In the genomic region with DNA sequence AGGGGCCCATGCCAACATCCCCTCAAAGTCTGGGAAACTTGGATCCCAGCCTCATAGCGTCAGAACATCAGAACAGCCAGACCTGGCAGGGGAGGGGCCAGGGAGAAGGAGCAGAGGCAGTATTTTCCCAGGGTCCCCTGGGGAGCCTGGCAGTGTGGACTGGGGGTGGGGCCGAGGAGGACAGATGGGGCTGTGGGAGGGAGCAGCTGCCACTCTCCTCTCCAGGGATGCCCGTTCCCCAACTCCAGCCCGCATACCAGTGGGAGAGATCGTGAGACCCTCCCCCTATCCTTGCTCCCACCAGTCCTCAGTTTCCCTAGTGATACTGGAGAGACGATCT, we compare ENCODE assay signal across 29 cellular contexts. TPM values are rescaled to one million over a fixed set of nuclear protein-coding genes. Genes with fewer than 3 reads are reported as not detected.
DNase-seq lines count a peak whose midpoint lies in the region; ATAC-seq and TF ChIP-seq lines count a peak whose summit lies in the region.
"Had no signal": no experiment of that assay in that cellular context is flagged by ENCODE, and none has a peak within 500 bp of the region (broad histone marks: within the 10 kb centered on the region; RNA-seq: fewer than 3 reads in every experiment).

No MANE protein-coding gene starts in this region.

- H3K9me3 ChIP-seq in A673 (ENCODE audit: low read depth, low read length, poor library complexity, severe bottlenecking) (no peaks in the 10 kb centered on the region), stomach (no peaks in the 10 kb centered on the region)
- H3K9me3 ChIP-seq in BLaER1 treated with 17β-estradiol and CSF1 and Interleukin-3, amounts not matched to agents 10 nM and 100 nM (replicated peaks in 1 of 11): no peaks in the 10 kb centered on the region
- H3K9me3 ChIP-seq: gastrocnemius medialis, thoracic aorta, uterus had no signal

- TF ChIP-seq EP300 in stomach (IDR thresholded peaks at IDR 0.05): no peak

- CTCF ChIA-PET in A673 (lab: Charles Lee) (no interaction called here), WTC11 (lab: Charles Lee) (interaction anchor here (1.6 kb wide), 1 partner anchor 14 kb away, joined by 5 read pairs; no protein-coding TSS in a partner anchor)

- POLR2A ChIA-PET in A673 (lab: Charles Lee; ENCODE audit: low non-redundant PET) (no interaction called here), WTC11 (lab: Charles Lee) (no interaction called here)

- TF ChIP-seq CTCF in A673 (conservative IDR thresholded peaks at IDR 0.05; ENCODE audit: low read depth, low read length) (no peak), WTC11 (IDR thresholded peaks at IDR 0.05) (no peak), stomach (IDR thresholded peaks at IDR 0.05) (no peak)

- H3K4me1 ChIP-seq in A673 (ENCODE audit: insufficient read depth, low read length, poor library complexity, severe bottlenecking) (no peaks in the 10 kb centered on the region), stomach (no peaks in the 10 kb centered on the region)
- H3K4me1 ChIP-seq in BLaER1 treated with 17β-estradiol and CSF1 and Interleukin-3, amounts not matched to agents 10 nM and 100 nM: peaks cover 8 to 17% (median 14%) of the 10 kb centered on the region in 10 experiments; a peak in 19 of 20 replicates
- H3K4me1 ChIP-seq: gastrocnemius medialis, uterus had no signal

- no peaks in the 10 kb centered on the region for H3K36me3 Mint-ChIP-seq in WTC11
- H3K36me3 Mint-ChIP-seq: CD4-positive, CD25-positive, alpha-beta regulatory T cell; memory B cell had no signal

- peaks cover 0 to 17% (median 0%) of the 10 kb centered on the region in 11 experiments; a peak in 2 of 22 replicates for H4K20me1 ChIP-seq in BLaER1 treated with 17β-estradiol and CSF1 and Interleukin-3, amounts not matched to agents 10 nM and 100 nM

- no peaks in the 10 kb centered on the region for H3K9me3 Mint-ChIP-seq in WTC11
- H3K9me3 Mint-ChIP-seq: activated CD4-positive, alpha-beta T cell treated with anti-CD3 and anti-CD28 coated beads, Interleukin-2, amount 10 ng/mL, durations not matched to agents 24 days and 14 days; CD4-positive, CD25-positive, alpha-beta regulatory T cell had no signal

- H3K36me3 ChIP-seq in A673 (ENCODE audit: insufficient read depth, low read length, poor library complexity, severe bottlenecking) (no peaks in the 10 kb centered on the region), stomach (no peaks in the 10 kb centered on the region)
- no peaks in the 10 kb centered on the region for H3K36me3 ChIP-seq in BLaER1 treated with 17β-estradiol and CSF1 and Interleukin-3, amounts not matched to agents 10 nM and 100 nM
- H3K36me3 ChIP-seq: gastrocnemius medialis, thoracic aorta, uterus had no signal

- BruUV-seq in A673 (replicated peaks; lab: Mats Ljungman, UMichigan): no TSS peak

- peak overlapping the region in 7 of 11 experiments; percentile 28 to 52 (median 48); a peak in 12 of 22 replicates for H3K4me2 ChIP-seq in BLaER1 treated with 17β-estradiol and CSF1 and Interleukin-3, amounts not matched to agents 10 nM and 100 nM

- DNase-seq in A673 (ENCODE audit: low spot score): peak; percentile 60
- DNase-seq in NCI-H1694 treated with DMSO at 0.1 percent for 48 hours (lab: John Stamatoyannopoulos, UW): peak; percentile 93
- no peak for DNase-seq in WTC11 (ENCODE audit: low spot score)
- no peak for DNase-seq in Ammon's horn (ENCODE audit: low spot score)
- DNase-seq in NOMO-1 treated with DMSO at 0.1 percent for 48 hours (lab: John Stamatoyannopoulos, UW; ENCODE audit: unreplicated experiment): no peak
- no peak for DNase-seq in stomach
- DNase-seq in AG20443 (ENCODE audit: low spot score): no peak
- DNase-seq: activated CD4-positive, alpha-beta T cell treated with anti-CD3 and anti-CD28 coated beads, Interleukin-2, amount 10 ng/mL, durations not matched to agents 24 days and 14 days; activated naive CD4-positive, alpha-beta T cell treated with Interleukin-2 at 50 U/mL for 16 hours; activated T-cell treated with anti-CD3 and anti-CD28 coated beads, Interleukin-2, amount 50 U/mL, for 48 hours; CD4-positive, CD25-positive, alpha-beta regulatory T cell; dermis blood vessel endothelial cell; gastrocnemius medialis; GOT3; hypothalamus; NCI-H2081; RPMI8226; stimulated activated naive CD8-positive, alpha-beta T cell treated with anti-CD3 and anti-CD28 coated beads, Interleukin-15, Interleukin-2, amounts not matched to agents 100 U/mL and 50 U/mL, for 24 hours; uterus had no signal

- no peak overlapping the region for H3K4me3 Mint-ChIP-seq in WTC11
- H3K4me3 Mint-ChIP-seq: activated CD4-positive, alpha-beta T cell treated with anti-CD3 and anti-CD28 coated beads, Interleukin-2, amount 10 ng/mL, durations not matched to agents 24 days and 14 days; CD4-positive, CD25-positive, alpha-beta regulatory T cell; memory B cell had no signal

- intact Hi-C loops in A673 (cut with micrococcal nuclease; ENCODE audit: unreplicated experiment) (no loop called here), stomach (cut with DNase I; ENCODE audit: low total_unique reads) (no loop called here)

- no peak for TF ChIP-seq POLR2A in stomach (IDR thresholded peaks at IDR 0.05)

- H3K27ac Mint-ChIP-seq in WTC11: no peak overlapping the region
- H3K27ac Mint-ChIP-seq: activated CD4-positive, alpha-beta T cell treated with anti-CD3 and anti-CD28 coated beads, Interleukin-2, amount 10 ng/mL, durations not matched to agents 24 days and 14 days; CD4-positive, CD25-positive, alpha-beta regulatory T cell; memory B cell had no signal

- no peak overlapping the region for H3K9ac ChIP-seq in BLaER1 treated with 17β-estradiol and CSF1 and Interleukin-3, amounts not matched to agents 10 nM and 100 nM

- H3K4me3 ChIP-seq in A673 (ENCODE audit: low read depth, low read length, poor library complexity, severe bottlenecking) (no peak overlapping the region), stomach (no peak overlapping the region)
- no peak overlapping the region for H3K4me3 ChIP-seq in BLaER1 treated with 17β-estradiol and CSF1 and Interleukin-3, amounts not matched to agents 10 nM and 100 nM
- H3K4me3 ChIP-seq: gastrocnemius medialis, thoracic aorta, uterus had no signal

- peaks cover 77% of the 10 kb centered on the region for H3K27me3 Mint-ChIP-seq in WTC11 (ENCODE audit: low read depth)

- no peaks in the 10 kb centered on the region for H3K27me3 ChIP-seq in A673 (replicated peaks; ENCODE audit: insufficient read depth, low read depth, low read length, poor library complexity)
- H3K27me3 ChIP-seq in BLaER1 treated with 17β-estradiol and CSF1 and Interleukin-3, amounts not matched to agents 10 nM and 100 nM: peaks cover 0 to 5% (median 0%) of the 10 kb centered on the region in 11 experiments; a peak in 3 of 22 replicates
- H3K27me3 ChIP-seq in stomach: peaks cover 0 to 88% (median 22%) of the 10 kb centered on the region in 3 donors
- H3K27me3 ChIP-seq: uterus had no signal

- peak; percentile 31 for ATAC-seq in WTC11
- ATAC-seq: gastrocnemius medialis; stimulated activated naive CD8-positive, alpha-beta T cell treated with anti-CD3 and anti-CD28 coated beads, Interleukin-15, Interleukin-2, amounts not matched to agents 100 U/mL and 50 U/mL, for 24 hours had no signal

- H3K4me1 Mint-ChIP-seq in WTC11: peaks cover 22% of the 10 kb centered on the region
- H3K4me1 Mint-ChIP-seq: activated CD4-positive, alpha-beta T cell treated with anti-CD3 and anti-CD28 coated beads, Interleukin-2, amount 10 ng/mL, durations not matched to agents 24 days and 14 days; memory B cell had no signal

- 15 to 47% (median 40%) methylated on average over 6 of the region's 6 CpGs for whole genome bisulfite sequencing in stomach, 5 donors

- H3K27ac ChIP-seq in A673 (ENCODE audit: low read depth, low read length, poor library complexity, severe bottlenecking) (no peak overlapping the region), stomach (no peak overlapping the region)
- H3K27ac ChIP-seq in BLaER1 treated with 17β-estradiol and CSF1 and Interleukin-3, amounts not matched to agents 10 nM and 100 nM: no peak overlapping the region
- H3K27ac ChIP-seq: gastrocnemius medialis, thoracic aorta, uterus had no signal

TF ChIP-seq in WTC11, 78 proteins besides CTCF, POLR2A, EP300 and RAD21 (continues in another document):
- no peak for TF ChIP-seq FOXP1 (CRISPR knock-in tag; IDR thresholded peaks at IDR 0.05; ENCODE audit: borderline replicate concordance)
- TF ChIP-seq JAZF1 (CRISPR knock-in tag; IDR thresholded peaks at IDR 0.05): no peak
- TF ChIP-seq, protein P1, sequence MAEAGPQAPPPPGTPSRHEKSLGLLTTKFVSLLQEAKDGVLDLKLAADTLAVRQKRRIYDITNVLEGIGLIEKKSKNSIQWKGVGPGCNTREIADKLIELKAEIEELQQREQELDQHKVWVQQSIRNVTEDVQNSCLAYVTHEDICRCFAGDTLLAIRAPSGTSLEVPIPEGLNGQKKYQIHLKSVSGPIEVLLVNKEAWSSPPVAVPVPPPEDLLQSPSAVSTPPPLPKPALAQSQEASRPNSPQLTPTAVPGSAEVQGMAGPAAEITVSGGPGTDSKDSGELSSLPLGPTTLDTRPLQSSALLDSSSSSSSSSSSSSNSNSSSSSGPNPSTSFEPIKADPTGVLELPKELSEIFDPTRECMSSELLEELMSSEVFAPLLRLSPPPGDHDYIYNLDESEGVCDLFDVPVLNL (CRISPR knock-in tag; IDR thresholded peaks at IDR 0.05; ENCODE audit: borderline replicate concordance, low read depth): no peak
- no peak for TF ChIP-seq ZNF416 (CRISPR knock-in tag; IDR thresholded peaks at IDR 0.05)
- no peak for TF ChIP-seq GABPB1 (CRISPR knock-in tag; IDR thresholded peaks at IDR 0.05)
- TF ChIP-seq, protein P2, sequence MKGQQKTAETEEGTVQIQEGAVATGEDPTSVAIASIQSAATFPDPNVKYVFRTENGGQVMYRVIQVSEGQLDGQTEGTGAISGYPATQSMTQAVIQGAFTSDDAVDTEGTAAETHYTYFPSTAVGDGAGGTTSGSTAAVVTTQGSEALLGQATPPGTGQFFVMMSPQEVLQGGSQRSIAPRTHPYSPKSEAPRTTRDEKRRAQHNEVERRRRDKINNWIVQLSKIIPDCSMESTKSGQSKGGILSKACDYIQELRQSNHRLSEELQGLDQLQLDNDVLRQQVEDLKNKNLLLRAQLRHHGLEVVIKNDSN (CRISPR knock-in tag; IDR thresholded peaks at IDR 0.05): no peak
- TF ChIP-seq ZNF219 (CRISPR knock-in tag; IDR thresholded peaks at IDR 0.05; ENCODE audit: borderline replicate concordance): no peak
- no peak for TF ChIP-seq SOX15 (CRISPR knock-in tag; IDR thresholded peaks at IDR 0.05)

RNA-seq across cellular contexts. Expression of gene DNAJB8, which starts 6.5 kb away (rescaled TPM):
- total RNA-seq in A673 (2021) (not detected in 2 replicates), WTC11 (2021) (not detected in 3 replicates), stomach (not detected)
- not detected for polyA plus RNA-seq in stomach
- total RNA-seq: activated CD4-positive, alpha-beta T cell treated with anti-CD3 and anti-CD28 coated beads, Interleukin-2, amount 10 ng/mL, durations not matched to agents 24 days and 14 days; CD4-positive, CD25-positive, alpha-beta regulatory T cell; dermis blood vessel endothelial cell; gastrocnemius medialis; HepG2; LHCN-M2; pulmonary artery endothelial cell; SK-MEL-5; skeletal muscle tissue; T-helper 2 cell treated with Interferon-gamma antibody and Interleukin-4, amounts not matched to agents 100 ng/mL and 5 ng/mL, for 36 hours; thoracic aorta; uterus had no signal
- polyA plus RNA-seq: adipose tissue; CD4-positive, CD25-positive, alpha-beta regulatory T cell; HepG2 had no signal

RNA-seq across cellular contexts. Expression of gene GATA2, which starts 19.9 kb away (rescaled TPM):
- 14.2 and 19.4 TPM in 2 replicates for total RNA-seq in A673 (2021)
- 1.3 to 1.6 TPM (median 1.5 TPM) in 3 replicates for total RNA-seq in WTC11 (2021)
- 1 to 10 TPM; 2.6 to 9.1 (median 5.3) TPM for total RNA-seq in stomach
- polyA plus RNA-seq in stomach: 1 to 10 TPM; 2.3 to 3.5 (median 3.3) TPM
- total RNA-seq: activated CD4-positive, alpha-beta T cell treated with anti-CD3 and anti-CD28 coated beads, Interleukin-2, amount 10 ng/mL, durations not matched to agents 24 days and 14 days; T-helper 2 cell treated with Interferon-gamma antibody and Interleukin-4, amounts not matched to agents 100 ng/mL and 5 ng/mL, for 36 hours had no signal
- polyA plus RNA-seq: CD4-positive, CD25-positive, alpha-beta regulatory T cell had no signal

Comparison
In these comparisons a context has a peak if more than half of its experiments do, and no peak if none do; other contexts are left out.
1. DNase-seq: peak in A673 (single experiment) and NCI-H1694 treated with DMSO at 0.1 percent for 48 hours (single experiment); none in WTC11 (single experiment), Ammon's horn (single experiment), NOMO-1 treated with DMSO at 0.1 percent for 48 hours (single experiment), stomach (single experiment) and AG20443 (single experiment).